In the genomic region with DNA sequence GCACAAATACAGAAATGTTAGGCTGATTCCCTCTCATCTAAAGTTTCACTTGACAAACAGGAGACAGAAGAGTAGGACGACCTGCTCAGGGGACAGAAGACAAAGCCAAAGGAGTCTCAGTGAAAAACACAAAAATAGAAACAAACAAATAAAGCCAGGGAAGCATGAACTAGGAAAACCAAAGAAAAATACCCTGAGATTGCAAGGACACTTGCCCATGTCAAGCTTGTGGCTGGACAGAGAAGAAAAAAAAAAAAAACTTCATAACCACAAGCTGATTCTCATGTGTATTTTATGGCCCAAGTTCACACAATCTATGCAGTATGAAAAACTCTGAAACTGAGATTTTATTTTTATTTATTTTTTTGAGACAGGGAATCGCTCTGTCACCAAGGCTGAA, we compare ENCODE assay signal across 22 cellular contexts.
DNase-seq lines count a peak whose midpoint lies in the region; ATAC-seq and TF ChIP-seq lines count a peak whose summit lies in the region.
"Had no signal": no experiment of that assay in that cellular context is flagged by ENCODE, and none has a peak within 500 bp of the region (broad histone marks: within the 10 kb centered on the region; RNA-seq: fewer than 3 reads in every experiment).

No MANE protein-coding gene starts in this region.

- H4K20me1 ChIP-seq in osteoblast (ENCODE audit: insufficient read depth, low read length): no peaks in the 10 kb centered on the region

- no peak for TF ChIP-seq POLR2A in lower leg skin (IDR thresholded peaks at IDR 0.05)

- peak overlapping the region; percentile 71 for H3K4me2 ChIP-seq in osteoblast (ENCODE audit: insufficient read depth, low read length)

- H3K9me3 Mint-ChIP-seq in HFFc6: no peaks in the 10 kb centered on the region
- H3K9me3 Mint-ChIP-seq: activated CD4-positive, alpha-beta T cell treated with anti-CD3 and anti-CD28 coated beads, Interleukin-2, amount 10 ng/mL, durations not matched to agents 7 days and 5 days; activated naive CD8-positive, alpha-beta T cell treated with anti-CD3 and anti-CD28 coated beads, Interleukin-2, amount 10 ng/mL, durations not matched to agents 7 days and 5 days; activated T-helper 2 cell treated with anti-CD3 and anti-CD28 coated beads, Interferon-gamma antibody, Interleukin-2, Interleukin-4, amounts not matched to agents 10 μg/mL and 5 μg/mL and 100 μg/mL, durations not matched to agents 14 hours and 24 hours and 36 hours; brain; CD14-positive monocyte had no signal

- H3K4me3 ChIP-seq in osteoblast (ENCODE audit: insufficient read depth, low read length) (peak overlapping the region; percentile 25), lower leg skin (ENCODE audit: low read depth, poor library complexity, severe bottlenecking) (no peak overlapping the region)
- H3K4me3 ChIP-seq: coronary artery, right atrium auricular region, suprapubic skin, vagina had no signal

- intact Hi-C loops in lower leg skin (cut with DNase I; ENCODE audit: low total_unique reads): no loop called here

- peaks cover 91% of the 10 kb centered on the region for H3K4me1 Mint-ChIP-seq in HFFc6 (ENCODE audit: low read depth)
- H3K4me1 Mint-ChIP-seq: activated CD4-positive, alpha-beta T cell treated with anti-CD3 and anti-CD28 coated beads, Interleukin-2, amount 10 ng/mL, durations not matched to agents 7 days and 5 days; activated naive CD8-positive, alpha-beta T cell treated with anti-CD3 and anti-CD28 coated beads, Interleukin-2, amount 10 ng/mL, durations not matched to agents 7 days and 5 days; brain; CD14-positive monocyte had no signal

- H2AFZ ChIP-seq in osteoblast (ENCODE audit: low read length): no peak overlapping the region

- peaks cover 14% of the 10 kb centered on the region for H3K36me3 Mint-ChIP-seq in HFFc6 (ENCODE audit: low read depth)
- H3K36me3 Mint-ChIP-seq: activated naive CD8-positive, alpha-beta T cell treated with anti-CD3 and anti-CD28 coated beads, Interleukin-2, amount 10 ng/mL, durations not matched to agents 7 days and 5 days; brain; CD14-positive monocyte had no signal

- H3K27me3 Mint-ChIP-seq in HFFc6 (ENCODE audit: insufficient read depth): no peaks in the 10 kb centered on the region

- peak overlapping the region; percentile 88 for H3K27ac ChIP-seq in osteoblast (ENCODE audit: low read depth, low read length)
- H3K27ac ChIP-seq: coronary artery, right atrium auricular region, suprapubic skin, vagina had no signal

- no peaks in the 10 kb centered on the region for H3K27me3 ChIP-seq in osteoblast (ENCODE audit: insufficient read depth, low read length)
- H3K27me3 ChIP-seq: right atrium auricular region, suprapubic skin, vagina had no signal

- TF ChIP-seq CTCF in HFFc6 (IDR thresholded peaks at IDR 0.05) (no peak), osteoblast (IDR thresholded peaks at IDR 0.05; ENCODE audit: extremely low read depth, low read depth, low read length) (no peak), lower leg skin (IDR thresholded peaks at IDR 0.05) (no peak)

- ATAC-seq in HG03521 (IDR thresholded peaks at IDR 0.05; ENCODE audit: unreplicated experiment): no peak
- ATAC-seq in HG03135 (IDR thresholded peaks at IDR 0.05; ENCODE audit: unreplicated experiment): no peak

- peak overlapping the region; percentile 87 for H3K27ac Mint-ChIP-seq in HFFc6
- H3K27ac Mint-ChIP-seq: activated CD4-positive, alpha-beta T cell treated with anti-CD3 and anti-CD28 coated beads, Interleukin-2, amount 10 ng/mL, durations not matched to agents 7 days and 5 days; activated naive CD8-positive, alpha-beta T cell treated with anti-CD3 and anti-CD28 coated beads, Interleukin-2, amount 10 ng/mL, durations not matched to agents 7 days and 5 days; activated T-helper 2 cell treated with anti-CD3 and anti-CD28 coated beads, Interferon-gamma antibody, Interleukin-2, Interleukin-4, amounts not matched to agents 10 μg/mL and 5 μg/mL and 100 μg/mL, durations not matched to agents 14 hours and 24 hours and 36 hours; brain; CD14-positive monocyte had no signal

- H3K4me3 Mint-ChIP-seq in HFFc6: peak overlapping the region; percentile 76
- H3K4me3 Mint-ChIP-seq: activated CD4-positive, alpha-beta T cell treated with anti-CD3 and anti-CD28 coated beads, Interleukin-2, amount 10 ng/mL, durations not matched to agents 7 days and 5 days; activated naive CD8-positive, alpha-beta T cell treated with anti-CD3 and anti-CD28 coated beads, Interleukin-2, amount 10 ng/mL, durations not matched to agents 7 days and 5 days; brain; CD14-positive monocyte had no signal

- no peaks in the 10 kb centered on the region for H3K36me3 ChIP-seq in osteoblast (ENCODE audit: insufficient read depth, low read length)
- H3K36me3 ChIP-seq: right atrium auricular region, suprapubic skin, vagina had no signal

- DNase-seq in EH (ENCODE audit: low read depth) (peak; percentile 39), HFFc6 (no peak), amniotic epithelial cell (ENCODE audit: low read depth) (peak; percentile 13), osteoblast (ENCODE audit: insufficient read length, low spot score, missing footprints) (no peak), lower leg skin (ENCODE audit: low spot score in 2 of 2) (no peak), T-helper 2 cell (no peak)
- DNase-seq: activated CD4-positive, alpha-beta T cell treated with anti-CD3 and anti-CD28 coated beads, Interleukin-2, amount 10 ng/mL, durations not matched to agents 7 days and 5 days; activated naive CD8-positive, alpha-beta T cell treated with anti-CD3 and anti-CD28 coated beads, Interleukin-2, amount 10 ng/mL, durations not matched to agents 7 days and 5 days; NCI-H1436; NCI-H2171; NCI-H526; SHP77 treated with DMSO at 0.1 percent for 48 hours; T-helper 1 cell had no signal

- H3K4me1 ChIP-seq in osteoblast (ENCODE audit: insufficient read depth, low read length): peaks cover 50% of the 10 kb centered on the region
- H3K4me1 ChIP-seq: right atrium auricular region, suprapubic skin had no signal

- 86 to 87% methylated on average over 2 of the region's 2 CpGs for WGBS in lower leg skin, 2 donors

- H3K79me2 ChIP-seq in osteoblast (ENCODE audit: insufficient read depth, low read length): peaks cover 26% of the 10 kb centered on the region

- no peaks in the 10 kb centered on the region for H3K9me3 ChIP-seq in osteoblast (ENCODE audit: low read depth, low read length)
- H3K9me3 ChIP-seq: right atrium auricular region, suprapubic skin, vagina had no signal

Comparison
In these comparisons a context has a peak if more than half of its experiments do, and no peak if none do; other contexts are left out.
1. DNase-seq: peak in EH (single experiment) and amniotic epithelial cell (single experiment); none in HFFc6 (single experiment), osteoblast (single experiment), lower leg skin (0 of 2) and T-helper 2 cell (0 of 5).